Comparison of ENCODE assay signal across 3 cellular contexts in genomic region chr11:86696451-86696850, GRCh38.
TF ChIP-seq lines count a peak whose summit lies in the region.

No MANE protein-coding gene starts in this region.

TF ChIP-seq in A549, 52 proteins besides CTCF, POLR2A, EP300 and RAD21:
- no peak for TF ChIP-seq FOXS1 (CRISPR knock-in tag; IDR thresholded peaks at IDR 0.05)
- no peak for TF ChIP-seq USF2 (IDR thresholded peaks at IDR 0.05)
- TF ChIP-seq HDAC2 (IDR thresholded peaks at IDR 0.05) = no peak
- TF ChIP-seq HES2 (IDR thresholded peaks at IDR 0.05) = no peak
- no peak for TF ChIP-seq RFX5 (IDR thresholded peaks at IDR 0.05)
- TF ChIP-seq E2F6 (IDR thresholded peaks at IDR 0.05; ENCODE audit: borderline replicate concordance, low read depth) = no peak
- TF ChIP-seq RNF2 (IDR thresholded peaks at IDR 0.05; ENCODE audit: borderline replicate concordance, low read depth) = no peak
- TF ChIP-seq REST (IDR thresholded peaks at IDR 0.05) = no peak
- TF ChIP-seq GATA3 (IDR thresholded peaks at IDR 0.05; ENCODE audit: borderline replicate concordance) = no peak

TF ChIP-seq in endothelial cell of umbilical vein, 7 proteins besides CTCF, POLR2A, EP300 and RAD21:
- TF ChIP-seq FOS (IDR thresholded peaks at IDR 0.05; ENCODE audit: borderline replicate concordance, insufficient read depth, low read length) (no peak), JUN (IDR thresholded peaks at IDR 0.05; ENCODE audit: borderline replicate concordance, insufficient read depth, insufficient read length, low read depth) (no peak), EZH2 (IDR thresholded peaks at IDR 0.05; ENCODE audit: borderline replicate concordance, low read depth, low read length, severe bottlenecking) (no peak), MYC (IDR thresholded peaks at IDR 0.05; ENCODE audit: low read depth, low read length) (no peak), MAX (IDR thresholded peaks at IDR 0.05; ENCODE audit: insufficient read depth, insufficient read length) (no peak), GATA2 (IDR thresholded peaks at IDR 0.05; ENCODE audit: insufficient read depth, insufficient read length, low read depth, low read length) (no peak), POLR2AphosphoS5 (IDR thresholded peaks at IDR 0.05; ENCODE audit: insufficient read depth, low read depth, low read length) (no peak)
TF ChIP-seq in endothelial cell of umbilical vein: peak in this region for 0.

TF ChIP-seq in HepG2, 621 proteins besides CTCF, POLR2A, EP300 and RAD21:
- TF ChIP-seq CBX2 (IDR thresholded peaks at IDR 0.05; ENCODE audit: low read depth, low read length) (no peak), CBX2 (CRISPR knock-in tag; IDR thresholded peaks at IDR 0.05; ENCODE audit: low read depth) (no peak)
